8 cellular contexts compared by ENCODE assay signal in the genomic region with DNA sequence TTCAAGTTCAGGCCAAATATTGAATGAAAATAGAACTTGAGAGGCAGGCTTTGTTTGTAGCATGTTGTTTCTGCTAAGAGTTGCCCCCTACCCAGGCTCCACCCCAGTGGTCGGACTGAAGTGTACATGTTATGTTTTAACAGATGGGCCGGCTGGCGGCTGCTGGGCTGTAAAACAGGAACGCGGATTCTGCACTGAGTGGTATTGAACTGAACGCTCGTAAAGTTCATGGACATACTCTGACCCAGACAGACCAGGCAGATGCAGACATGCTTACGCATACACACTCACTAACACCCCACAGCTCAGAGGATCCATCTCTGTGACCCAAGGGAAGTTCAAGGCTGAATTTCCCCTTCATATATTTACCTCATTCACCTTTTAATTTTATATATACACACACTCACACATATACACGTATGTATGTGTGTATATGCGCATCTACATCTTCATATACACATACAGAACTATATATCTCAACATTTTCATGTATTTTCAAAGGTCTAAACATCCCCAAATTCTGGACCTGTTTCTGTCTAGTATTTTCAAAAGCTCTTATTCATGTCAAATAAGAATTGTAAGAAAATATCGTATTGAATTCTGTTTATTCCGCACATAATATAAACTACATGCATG. TPM values are rescaled to one million over a fixed set of nuclear protein-coding genes. Genes with fewer than 3 reads are reported as not detected.
DNase-seq lines count a peak whose midpoint lies in the region; ATAC-seq and TF ChIP-seq lines count a peak whose summit lies in the region.

No MANE protein-coding gene starts in this region.

- peak overlapping the region; percentile 93 to 98 (median 94) for H3K4me3 Mint-ChIP-seq in CD4-positive, CD25-positive, alpha-beta regulatory T cell
- peak overlapping the region; percentile 91 to 94 for H3K4me3 Mint-ChIP-seq in stimulated activated naive CD8-positive, alpha-beta T cell treated with anti-CD3 and anti-CD28 coated beads, Interleukin-15, amount 100 ng/mL, for 72 hours

- peaks cover 34% of the 10 kb centered on the region for H3K4me1 ChIP-seq in CD4-positive, CD25-positive, alpha-beta regulatory T cell (ENCODE audit: control insufficient read depth, insufficient read depth, low read length, poor library complexity, severe bottlenecking)
- peaks cover 15% of the 10 kb centered on the region; the same call in 1 of the 2 replicates for H3K4me1 ChIP-seq in HUES64 (ENCODE audit: insufficient read depth, low read length)

- H3K9ac ChIP-seq in HUES64 (ENCODE audit: low read depth, low read length): no peak overlapping the region

- no peak overlapping the region for H3K27ac ChIP-seq in CD4-positive, CD25-positive, alpha-beta regulatory T cell (ENCODE audit: insufficient read depth, low read length, poor library complexity, severe bottlenecking)
- H3K27ac ChIP-seq in HUES64 (ENCODE audit: low read depth, low read length): no peak overlapping the region
- no peak overlapping the region for H3K27ac ChIP-seq in WERI-Rb-1

- no peak for TF ChIP-seq CTCF in WERI-Rb-1 (IDR thresholded peaks at IDR 0.05; ENCODE audit: low read depth, low read length)

- peaks cover 16% of the 10 kb centered on the region for H3K27me3 Mint-ChIP-seq in CD4-positive, CD25-positive, alpha-beta regulatory T cell
- H3K27me3 Mint-ChIP-seq in stimulated activated naive CD8-positive, alpha-beta T cell treated with anti-CD3 and anti-CD28 coated beads, Interleukin-15, amount 100 ng/mL, for 72 hours: peaks cover 35% of the 10 kb centered on the region

- peaks cover 14 to 55% (median 28%) of the 10 kb centered on the region in 4 donors for H3K4me1 Mint-ChIP-seq in CD4-positive, CD25-positive, alpha-beta regulatory T cell
- peaks cover 28% of the 10 kb centered on the region for H3K4me1 Mint-ChIP-seq in stimulated activated naive CD8-positive, alpha-beta T cell treated with anti-CD3 and anti-CD28 coated beads, Interleukin-15, amount 100 ng/mL, for 72 hours

- peak overlapping the region; percentile 45 to 85 (median 81) for H3K27ac Mint-ChIP-seq in CD4-positive, CD25-positive, alpha-beta regulatory T cell
- H3K27ac Mint-ChIP-seq in stimulated activated naive CD8-positive, alpha-beta T cell treated with anti-CD3 and anti-CD28 coated beads, Interleukin-15, amount 100 ng/mL, for 72 hours: no peak overlapping the region

- DNase-seq in CD4-positive, CD25-positive, alpha-beta regulatory T cell: peak in 1 of 3 donors; percentile 17
- DNase-seq in WERI-Rb-1: peak; percentile 65
- no peak for DNase-seq in stimulated activated naive CD8-positive, alpha-beta T cell treated with anti-CD3 and anti-CD28 coated beads, Interleukin-15, amount 100 ng/mL, for 72 hours
- no peak for DNase-seq in occipital lobe (lab: John Stamatoyannopoulos, UW)

- no peaks in the 10 kb centered on the region for H3K9me3 ChIP-seq in CD4-positive, CD25-positive, alpha-beta regulatory T cell (ENCODE audit: control insufficient read depth in 2 of 2, low read length in 2 of 2)
- H3K9me3 ChIP-seq in HUES64 (ENCODE audit: insufficient read depth, low read depth, low read length) (no peaks in the 10 kb centered on the region), WERI-Rb-1 (ENCODE audit: severe bottlenecking) (no peaks in the 10 kb centered on the region)

- H3K27me3 ChIP-seq in CD4-positive, CD25-positive, alpha-beta regulatory T cell (ENCODE audit: control insufficient read depth, insufficient read depth, low read length): no peaks in the 10 kb centered on the region
- peaks cover 48% of the 10 kb centered on the region for H3K27me3 ChIP-seq in HUES64 (ENCODE audit: insufficient read depth, low read length)
- no peaks in the 10 kb centered on the region for H3K27me3 ChIP-seq in WERI-Rb-1 (ENCODE audit: insufficient read depth, low read depth, severe bottlenecking)

- 86% methylated on average over 12 of the region's 12 CpGs for WGBS in HUES64

- H3K36me3 Mint-ChIP-seq in CD4-positive, CD25-positive, alpha-beta regulatory T cell: peaks cover 4% of the 10 kb centered on the region

- peak overlapping the region; percentile 65 for H3K4me3 ChIP-seq in CD4-positive, CD25-positive, alpha-beta regulatory T cell (ENCODE audit: low read depth, low read length)
- H3K4me3 ChIP-seq in HUES64 (ENCODE audit: low read length) (peak overlapping the region; percentile 76), WERI-Rb-1 (ENCODE audit: low read depth, low read length) (peak overlapping the region; percentile 80), iPS-11a (ENCODE audit: low read depth, low read length) (peak overlapping the region; percentile 80)

- no peaks in the 10 kb centered on the region for H3K36me3 ChIP-seq in CD4-positive, CD25-positive, alpha-beta regulatory T cell (ENCODE audit: control insufficient read depth, insufficient read depth, low read length)
- H3K36me3 ChIP-seq in HUES64 (ENCODE audit: insufficient read depth, low read length): no peaks in the 10 kb centered on the region
- no peaks in the 10 kb centered on the region for H3K36me3 ChIP-seq in WERI-Rb-1

- H3K9me3 Mint-ChIP-seq in CD4-positive, CD25-positive, alpha-beta regulatory T cell: peaks cover 0 to under 1% (median 0%) of the 10 kb centered on the region in 7 donors
- no peaks in the 10 kb centered on the region for H3K9me3 Mint-ChIP-seq in stimulated activated naive CD8-positive, alpha-beta T cell treated with anti-CD3 and anti-CD28 coated beads, Interleukin-15, amount 100 ng/mL, for 72 hours

- ATAC-seq in CD4-positive, CD25-positive, alpha-beta regulatory T cell (ENCODE audit: low read depth in 2 of 2): no peak
- no peak for ATAC-seq in stimulated activated naive CD8-positive, alpha-beta T cell treated with anti-CD3 and anti-CD28 coated beads, Interleukin-15, amount 100 ng/mL, for 72 hours
- ATAC-seq in HG03175 (IDR thresholded peaks at IDR 0.05; ENCODE audit: unreplicated experiment) (no peak), GM18867 (IDR thresholded peaks at IDR 0.05; ENCODE audit: unreplicated experiment) (no peak)

RNA-seq across cellular contexts. Expression of a gene that starts 1.4 kb away (rescaled TPM):
- 15.2 TPM for total RNA-seq in CD4-positive, CD25-positive, alpha-beta regulatory T cell
- polyA plus RNA-seq in CD4-positive, CD25-positive, alpha-beta regulatory T cell: 10 to 100 TPM; 12.5 to 21.6 (median 14.7) TPM
- polyA plus RNA-seq in HUES64 (2013, experiment 1 of 2): 8.3 TPM
- 6.8 TPM for polyA plus RNA-seq in HUES64 (2013, experiment 2 of 2)
- 13.3 TPM for total RNA-seq in occipital lobe

RNA-seq across cellular contexts. Expression of a gene that starts 44.4 kb away (rescaled TPM):
- total RNA-seq in CD4-positive, CD25-positive, alpha-beta regulatory T cell: 4.4 TPM
- polyA plus RNA-seq in CD4-positive, CD25-positive, alpha-beta regulatory T cell: 10 to 100 TPM in 1 of 4 donors, 1 to 10 TPM in 3; 6.3 to 14.8 (median 7.8) TPM
- not detected for polyA plus RNA-seq in HUES64 (2013, experiment 1 of 2)
- polyA plus RNA-seq in HUES64 (2013, experiment 2 of 2): not detected
- total RNA-seq in occipital lobe: 7.0 TPM

Comparison
In these comparisons a context has a peak if more than half of its experiments do, and no peak if none do; other contexts are left out.
1. H3K27ac Mint-ChIP-seq: peak in CD4-positive, CD25-positive, alpha-beta regulatory T cell (3 of 3); none in stimulated activated naive CD8-positive, alpha-beta T cell treated with anti-CD3 and anti-CD28 coated beads, Interleukin-15, amount 100 ng/mL, for 72 hours (0 of 2).
2. Peak in every context shown above with its lines, with median percentiles within 50 percentile points of each other: H3K4me3 ChIP-seq.